ENCODE assay signal across 8 cellular contexts in the genomic region with DNA sequence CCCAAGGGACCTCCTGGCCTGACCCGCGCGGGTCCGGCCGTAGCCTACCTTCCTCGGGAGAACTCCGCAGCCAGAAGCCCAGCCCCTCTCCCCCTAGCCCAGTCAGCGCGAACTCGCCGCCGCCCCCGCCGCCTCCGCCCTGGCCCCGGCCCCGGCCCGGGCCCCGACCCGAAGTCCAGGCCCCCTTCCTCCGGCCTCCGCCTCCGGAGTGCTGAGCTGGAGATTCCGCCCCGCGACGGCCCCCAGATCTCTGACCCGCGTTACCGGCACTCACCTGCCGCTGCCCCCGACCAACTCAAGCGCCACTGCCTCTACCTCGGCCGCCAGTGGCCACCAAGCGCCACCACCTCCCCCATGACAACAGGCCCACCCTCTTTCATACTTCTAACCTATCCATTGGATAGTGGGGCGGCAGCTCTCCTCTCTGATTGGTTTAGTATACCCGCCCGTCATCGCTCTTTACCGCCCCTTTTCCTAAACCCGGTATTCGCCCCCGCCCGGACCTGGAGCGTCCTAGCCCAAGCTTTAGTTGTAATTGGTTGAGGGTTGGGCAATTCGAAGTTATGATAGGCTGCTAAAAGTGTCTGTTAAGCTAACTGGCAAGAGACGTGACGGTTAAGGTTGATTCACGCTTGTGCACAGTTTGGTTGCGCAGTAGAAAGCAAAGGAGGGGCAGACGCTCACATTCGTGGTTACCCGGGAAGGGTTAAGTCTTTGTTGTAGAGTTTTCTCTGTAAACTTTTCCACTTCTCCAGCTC. TPM values are rescaled to one million over a fixed set of nuclear protein-coding genes. Genes with fewer than 3 reads are reported as not detected.
DNase-seq lines count a peak whose midpoint lies in the region; FAIRE-seq and TF ChIP-seq lines count a peak whose summit lies in the region.

A gene (minus strand): TSS at position 328 of the 758 bp plus-strand sequence. CDS start 102,795 bp downstream, outside the sequence.

- peak within 1 kb of the TSS; percentile 87 for H3K4me2 ChIP-seq in neuronal stem cell (ENCODE audit: insufficient read depth, low read length, poor library complexity, severe bottlenecking)

- H2BK5ac ChIP-seq in neuronal stem cell (ENCODE audit: low read length): peak within 1 kb of the TSS; percentile 56

- H3K4me1 ChIP-seq in neuronal stem cell (ENCODE audit: control insufficient read depth in 2 of 2, insufficient read depth in 1 of 2, low read depth in 1 of 2, low read length in 2 of 2): peaks cover 0 to 4% of the 10 kb centered on the region in 2 donors

- no peak within 1 kb of the TSS for H3K14ac ChIP-seq in neuronal stem cell (ENCODE audit: low read length)

- DNase-seq in GM04503 (ENCODE audit: low read depth): peak; percentile 100
- peak; percentile 100 for DNase-seq in HFF-Myc (ENCODE audit: extremely low read depth, low read depth)
- peak; percentile 97 for DNase-seq in NAMALWA (ENCODE audit: low spot score)
- peak; percentile 100 for DNase-seq in SK-N-DZ (ENCODE audit: low spot score)
- peak; percentile 99 for DNase-seq in activated naive CD4-positive, alpha-beta T cell treated with anti-CD3 and anti-CD28 coated beads for 36 hours
- DNase-seq in frontal cortex (ENCODE audit: low spot score in 2 of 2): peak; percentile 93 to 97
- peak; percentile 100 for DNase-seq in neuronal stem cell (ENCODE audit: low spot score)

- H3K36me3 Mint-ChIP-seq in activated naive CD4-positive, alpha-beta T cell treated with anti-CD3 and anti-CD28 coated beads for 36 hours (ENCODE audit: low read depth): no peaks in the 10 kb centered on the region

- WGBS in neuronal stem cell (ENCODE audit: extremely low coverage in 2 of 2, insufficient read length in 2 of 2, insufficient replicate concordance in 1 of 2), 2 donors: no CpG with 5 or more reads among the region's 54 CpGs

- no peak within 1 kb of the TSS for H4K8ac ChIP-seq in neuronal stem cell (ENCODE audit: low read depth, low read length)

- peak within 1 kb of the TSS; percentile 80 for H3K27ac ChIP-seq in neuronal stem cell (replicated peaks; ENCODE audit: low read length)

- H3K23ac ChIP-seq in neuronal stem cell (ENCODE audit: low read depth, low read length, poor library complexity): peak within 1 kb of the TSS; percentile 92

- TF ChIP-seq CTCF in HFF-Myc (IDR thresholded peaks at IDR 0.05; ENCODE audit: low read depth, low read length, missing control alignments) (no peak), subcutaneous adipose tissue (IDR thresholded peaks at IDR 0.05; ENCODE audit: low read depth) (no peak)

- H3K27ac Mint-ChIP-seq in activated naive CD4-positive, alpha-beta T cell treated with anti-CD3 and anti-CD28 coated beads for 36 hours: peak within 1 kb of the TSS; percentile 79

- H3K4me3 ChIP-seq in HFF-Myc (replicated peaks; ENCODE audit: low read depth, low read length) (peak within 1 kb of the TSS; percentile 93), neuronal stem cell (ENCODE audit: low read length in 2 of 2) (peak within 1 kb of the TSS; percentile 91 to 97)

- H3K9me3 Mint-ChIP-seq in activated naive CD4-positive, alpha-beta T cell treated with anti-CD3 and anti-CD28 coated beads for 36 hours: no peaks in the 10 kb centered on the region

- intact Hi-C loops in activated naive CD4-positive, alpha-beta T cell treated with anti-CD3 and anti-CD28 coated beads for 36 hours (cut with micrococcal nuclease): loop anchor here (1.0 to 5.0 kb wide), 8 partner anchors 33 to 626 kb away; a partner anchor contains a TSS

- H2BK15ac ChIP-seq in neuronal stem cell (ENCODE audit: low read length): peak within 1 kb of the TSS; percentile 69

- H3K36me3 ChIP-seq in neuronal stem cell (replicated peaks in 1 of 2; ENCODE audit: control insufficient read depth in 2 of 2, insufficient read depth in 2 of 2, low read length in 2 of 2): no peaks in the 10 kb centered on the region

- peaks cover 2% of the 10 kb centered on the region for H3K79me1 ChIP-seq in neuronal stem cell (ENCODE audit: low read depth, low read length)

- H2BK12ac ChIP-seq in neuronal stem cell (ENCODE audit: low read length): no peak within 1 kb of the TSS

- peak within 1 kb of the TSS; percentile 92 for H3K9ac ChIP-seq in neuronal stem cell (ENCODE audit: low read depth, low read length, poor library complexity)

- no peaks in the 10 kb centered on the region for H3K27me3 Mint-ChIP-seq in activated naive CD4-positive, alpha-beta T cell treated with anti-CD3 and anti-CD28 coated beads for 36 hours (ENCODE audit: low read depth)

- no peaks in the 10 kb centered on the region for H3K27me3 ChIP-seq in neuronal stem cell (ENCODE audit: control insufficient read depth in 3 of 3, insufficient read depth in 3 of 3, low read depth in 1 of 3, low read length in 3 of 3)

- no peaks in the 10 kb centered on the region for H3K9me3 ChIP-seq in neuronal stem cell (replicated peaks in 1 of 2; ENCODE audit: control insufficient read depth in 2 of 2, insufficient read depth in 1 of 2, low read depth in 1 of 2, low read length in 2 of 2)

- H3K18ac ChIP-seq in neuronal stem cell (ENCODE audit: low read length): peak within 1 kb of the TSS; percentile 95

- H3K4me3 Mint-ChIP-seq in activated naive CD4-positive, alpha-beta T cell treated with anti-CD3 and anti-CD28 coated beads for 36 hours: peak within 1 kb of the TSS; percentile 92

- no peak within 1 kb of the TSS for H4K91ac ChIP-seq in neuronal stem cell (ENCODE audit: low read depth, low read length, poor library complexity)

- peak within 1 kb of the TSS; percentile 95 for H2AFZ ChIP-seq in neuronal stem cell (ENCODE audit: low read length)

- FAIRE-seq in frontal cortex (lab: Jason Lieb, UNC): peak; percentile 99

- peak within 1 kb of the TSS; percentile 57 for H2AK5ac ChIP-seq in neuronal stem cell (ENCODE audit: low read depth, low read length)

- H3K4ac ChIP-seq in neuronal stem cell (ENCODE audit: low read length): no peak within 1 kb of the TSS

- H2BK120ac ChIP-seq in neuronal stem cell (ENCODE audit: low read depth, low read length): peak within 1 kb of the TSS; percentile 68

- H3K4me1 Mint-ChIP-seq in activated naive CD4-positive, alpha-beta T cell treated with anti-CD3 and anti-CD28 coated beads for 36 hours (ENCODE audit: low read depth): peaks cover 42% of the 10 kb centered on the region

- CTCF ChIA-PET in activated naive CD4-positive, alpha-beta T cell treated with anti-CD3 and anti-CD28 coated beads for 36 hours (lab: Charles Lee): interaction anchor here (0.7 to 1.5 kb wide), 3 partner anchors 13 to 400 kb away, joined by 3 read pairs; a partner anchor contains a TSS

RNA-seq across cellular contexts. Expression of the gene that starts here (rescaled TPM):
- 7.1 TPM in 2 replicates for polyA plus RNA-seq in SK-N-DZ (2014; cell fraction: cytosol; rRNA removed)
- polyA plus RNA-seq in SK-N-DZ (2014; cell fraction: nucleus; rRNA removed): 12.0 and 32.5 TPM in 2 replicates
- 10 to 100 TPM; 24.2 to 26.4 TPM for total RNA-seq in activated naive CD4-positive, alpha-beta T cell treated with anti-CD3 and anti-CD28 coated beads for 36 hours
- total RNA-seq in frontal cortex (13.5 TPM), subcutaneous adipose tissue (10 to 100 TPM; 45.1 to 85.8 (median 61.2) TPM)
- polyA plus RNA-seq in neuronal stem cell (2013, experiment 1 of 2): 48.3 TPM
- 51.9 TPM for polyA plus RNA-seq in neuronal stem cell (2013, experiment 2 of 2)

Comparison
In these comparisons a context has a peak if more than half of its experiments do, and no peak if none do; other contexts are left out.
1. Peak in every context shown above with its lines: DNase-seq, H3K4me3 ChIP-seq and H3K27ac ChIP-seq.